9 cellular contexts compared by ENCODE assay signal in genomic region chr22:28203286-28203685, GRCh38.
"Had no signal": no experiment of that assay in that cellular context is flagged by ENCODE, and none has a peak within 500 bp of the region (broad histone marks: within the 10 kb centered on the region; RNA-seq: fewer than 3 reads in every experiment).

No MANE protein-coding gene starts in this region.

- H3K4me3 ChIP-seq: GM23248, HAP-1, K562 had no signal

- H2AFZ ChIP-seq: GM23248 had no signal

- H3K9ac ChIP-seq: GM23248 had no signal

- FAIRE-seq: K562 had no signal

- DNase-seq: GM23248, GOT3, H7, HFFc6, IMR-90 had no signal

- H3K27ac ChIP-seq: GM23248, HL-60 had no signal

- H3K9me3 ChIP-seq: HAP-1 had no signal

- ATAC-seq: HCT116, K562 had no signal

- H3K36me3 ChIP-seq: HAP-1 had no signal
